In genomic region chr1:204889681-204890373, GRCh38 we compare ENCODE assay signal across 16 cellular contexts. TPM values are rescaled to one million over a fixed set of nuclear protein-coding genes. Genes with fewer than 3 reads are reported as not detected.
A peak's percentile ranks its signal among the peaks of the same experiment; 100 is the strongest.
DNase-seq lines count a peak whose midpoint lies in the region; FAIRE-seq and TF ChIP-seq lines count a peak whose summit lies in the region.
"Had no signal": no experiment of that assay in that cellular context is flagged by ENCODE, and none has a peak within 500 bp of the region (broad histone marks: within the 10 kb centered on the region; RNA-seq: fewer than 3 reads in every experiment).

No MANE protein-coding gene starts in this region.

- peaks cover 44% of the 10 kb centered on the region for H3K27me3 ChIP-seq in A673 (replicated peaks; ENCODE audit: insufficient read depth, low read depth, low read length, poor library complexity)
- H3K27me3 ChIP-seq: breast epithelium had no signal

- H3K4me3 Mint-ChIP-seq in Calu3 (ENCODE audit: low read depth, unreplicated experiment) (no peak overlapping the region), brain (peak overlapping the region in 1 of 5 experiments; percentile 38)
- H3K4me3 Mint-ChIP-seq: CD4-positive, alpha-beta T cell had no signal

- H3K9me3 ChIP-seq in A673 (ENCODE audit: low read depth, low read length, poor library complexity, severe bottlenecking) = no peaks in the 10 kb centered on the region
- H3K9me3 ChIP-seq: breast epithelium, thoracic aorta had no signal

- H3K27ac Mint-ChIP-seq in Calu3 (ENCODE audit: unreplicated experiment) = no peak overlapping the region
- H3K27ac Mint-ChIP-seq in brain = peak overlapping the region in 4 of 5 experiments; percentile 10 to 42 (median 24)
- H3K27ac Mint-ChIP-seq: CD4-positive, alpha-beta T cell had no signal

- CTCF ChIA-PET in Calu3 (lab: Charles Lee) (interaction anchor here (1.1 kb wide), 1 partner anchor 94 kb away, joined by 6 read pairs; no protein-coding TSS in a partner anchor), A673 (lab: Charles Lee) (interaction anchor here (0.6 kb wide), 1 partner anchor 53 kb away, joined by 3 read pairs; no protein-coding TSS in a partner anchor)

- no peaks in the 10 kb centered on the region for H3K4me1 Mint-ChIP-seq in Calu3 (ENCODE audit: low read depth, unreplicated experiment)
- H3K4me1 Mint-ChIP-seq in brain = peaks cover 39% of the 10 kb centered on the region

- H3K27ac ChIP-seq in A673 (ENCODE audit: low read depth, low read length, poor library complexity, severe bottlenecking) = no peak overlapping the region
- H3K27ac ChIP-seq: breast epithelium, foreskin keratinocyte, thoracic aorta, WERI-Rb-1 had no signal

- H3K9me3 Mint-ChIP-seq in Calu3 (ENCODE audit: low read depth, unreplicated experiment) (no peaks in the 10 kb centered on the region), brain (peaks cover 0 to 3% (median 0%) of the 10 kb centered on the region in 5 experiments)
- H3K9me3 Mint-ChIP-seq: CD4-positive, alpha-beta T cell had no signal

- H3K27me3 Mint-ChIP-seq in Calu3 (ENCODE audit: unreplicated experiment) (peaks cover 90% of the 10 kb centered on the region), brain (peaks cover 3% of the 10 kb centered on the region)

- H3K4me1 ChIP-seq in A673 (ENCODE audit: insufficient read depth, low read length, poor library complexity, severe bottlenecking) = no peaks in the 10 kb centered on the region
- H3K4me1 ChIP-seq: breast epithelium, foreskin keratinocyte had no signal

- TF ChIP-seq CTCF in Calu3 (IDR thresholded peaks at IDR 0.05; ENCODE audit: unreplicated experiment) = no peak
- no peak for TF ChIP-seq CTCF in brain (conservative IDR thresholded peaks at IDR 0.05)
- TF ChIP-seq CTCF in A673 (conservative IDR thresholded peaks at IDR 0.05; ENCODE audit: low read depth, low read length) = no peak

- peak; percentile 91 for FAIRE-seq in islet of Langerhans (lab: Jason Lieb, UNC)

- no peak overlapping the region for H3K4me3 ChIP-seq in A673 (ENCODE audit: low read depth, low read length, poor library complexity, severe bottlenecking)
- H3K4me3 ChIP-seq: breast epithelium, thoracic aorta had no signal

- intact Hi-C loops in Calu3 (cut with micrococcal nuclease; ENCODE audit: unreplicated experiment) (no loop called here), A673 (cut with micrococcal nuclease; ENCODE audit: unreplicated experiment) (no loop called here)

- no peaks in the 10 kb centered on the region for H3K36me3 ChIP-seq in A673 (ENCODE audit: insufficient read depth, low read length, poor library complexity, severe bottlenecking)
- H3K36me3 ChIP-seq: breast epithelium, thoracic aorta had no signal

- H3K36me3 Mint-ChIP-seq in Calu3 (ENCODE audit: insufficient read depth, unreplicated experiment) (no peaks in the 10 kb centered on the region), brain (no peaks in the 10 kb centered on the region)

- BruUV-seq in Calu3 (replicated peaks; lab: Mats Ljungman, UMichigan) (no TSS peak), A673 (replicated peaks; lab: Mats Ljungman, UMichigan) (no TSS peak)

- POLR2A ChIA-PET in A673 (lab: Charles Lee; ENCODE audit: low non-redundant PET) = no interaction called here

- DNase-seq in Calu3 = peak; percentile 16
- DNase-seq in NCI-H1694 (lab: John Stamatoyannopoulos, UW) = peak; percentile 20
- no peak for DNase-seq in activated gamma-delta T cell (lab: John Stamatoyannopoulos, UW)
- no peak for DNase-seq in GDM1 (lab: John Stamatoyannopoulos, UW)
- DNase-seq in A673 (ENCODE audit: low spot score) = no peak
- no peak for DNase-seq in stimulated activated CD8-positive, alpha-beta memory T cell treated with anti-CD3 and anti-CD28 coated beads, Interleukin-4, amount 100 ng/mL, for 48 hours
- DNase-seq: activated naive CD4-positive, alpha-beta T cell; CD4-positive, alpha-beta T cell; effector memory CD4-positive, alpha-beta T cell; foreskin keratinocyte; NCI-H226; WERI-Rb-1 had no signal

RNA-seq across cellular contexts. Expression of gene NFASC, which starts 19.2 kb away (rescaled TPM):
- total RNA-seq in Calu3 (2022) (not detected in 2 replicates), A673 (2021) (0.24 and 0.44 TPM in 2 replicates)
- 54.4 TPM for polyA plus RNA-seq in brain (ENCODE audit: insufficient read depth, low read depth, low replicate concordance)
- total RNA-seq: CD4-positive, alpha-beta T cell had no signal

Comparison
In these comparisons a context has a peak if more than half of its experiments do, and no peak if none do; other contexts are left out.
1. DNase-seq: peak in Calu3 (single experiment) and NCI-H1694 (single experiment); none in activated gamma-delta T cell (single experiment), GDM1 (single experiment), A673 (single experiment) and stimulated activated CD8-positive, alpha-beta memory T cell treated with anti-CD3 and anti-CD28 coated beads, Interleukin-4, amount 100 ng/mL, for 48 hours (single experiment).